In the genomic region with DNA sequence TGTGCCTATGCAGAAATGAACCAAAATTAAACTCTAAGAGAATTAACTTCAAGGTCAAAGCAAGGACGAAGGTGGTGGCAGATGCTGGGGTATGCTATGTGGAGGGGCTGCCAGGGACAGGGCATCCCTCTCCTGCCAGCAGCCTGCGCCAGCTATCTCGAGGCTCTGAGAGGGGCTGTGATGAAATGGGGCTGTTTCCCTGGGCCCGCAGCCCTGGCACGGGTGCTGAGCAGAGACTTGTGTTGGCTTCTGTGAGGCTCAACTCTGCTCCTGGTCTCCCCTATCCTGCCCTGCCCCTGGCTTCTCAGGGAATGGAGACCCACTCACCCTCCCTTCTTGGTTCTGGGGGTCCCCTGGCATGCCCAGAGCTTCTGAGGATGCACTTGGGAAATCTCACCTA, we compare ENCODE assay signal across 23 cellular contexts.
"Had no signal": no experiment of that assay in that cellular context is flagged by ENCODE, and none has a peak within 500 bp of the region (broad histone marks: within the 10 kb centered on the region; RNA-seq: fewer than 3 reads in every experiment).

No MANE protein-coding gene starts in this region.

- H3K9me3 Mint-ChIP-seq: stimulated activated naive B cell treated with anti-CD40 and anti-IgM and Interleukin-4, amounts not matched to agents 10 μg/mL and 1 μg/mL and 100 μg/mL, for 72 hours had no signal

- H3K4me3 ChIP-seq: left ventricle myocardium inferior, lower lobe of right lung, pancreas, right lobe of liver, thoracic aorta, tibial nerve, upper lobe of left lung had no signal

- ATAC-seq: effector memory CD8-positive, alpha-beta T cell; left colon; lower lobe of right lung; naive thymus-derived CD8-positive, alpha-beta T cell; pancreas; right lobe of liver; stimulated activated naive B cell treated with anti-CD40 and anti-IgM and Interleukin-4, amounts not matched to agents 10 μg/mL and 1 μg/mL and 100 μg/mL, for 72 hours had no signal

- H3K27me3 ChIP-seq: pancreas, right lobe of liver, tibial nerve, upper lobe of left lung had no signal

- H3K36me3 ChIP-seq: left ventricle myocardium inferior, lower lobe of right lung, pancreas, right lobe of liver, thoracic aorta, tibial nerve, upper lobe of left lung had no signal

- H3K27ac Mint-ChIP-seq: effector memory CD8-positive, alpha-beta T cell; immature natural killer cell; nephron progenitor cell; stimulated activated naive B cell treated with anti-CD40 and anti-IgM and Interleukin-4, amounts not matched to agents 10 μg/mL and 1 μg/mL and 100 μg/mL, for 72 hours; stimulated activated naive CD8-positive, alpha-beta T cell treated with anti-CD3 and anti-CD28 coated beads, Interleukin-15, Interleukin-2, amounts not matched to agents 100 ng/mL and 50 ng/mL, for 24 hours had no signal

- H3K36me3 Mint-ChIP-seq: immature natural killer cell; stimulated activated naive B cell treated with anti-CD40 and anti-IgM and Interleukin-4, amounts not matched to agents 10 μg/mL and 1 μg/mL and 100 μg/mL, for 72 hours had no signal

- H3K4me3 Mint-ChIP-seq: effector memory CD8-positive, alpha-beta T cell; immature natural killer cell; naive thymus-derived CD8-positive, alpha-beta T cell; nephron progenitor cell; stimulated activated naive B cell treated with anti-CD40 and anti-IgM and Interleukin-4, amounts not matched to agents 10 μg/mL and 1 μg/mL and 100 μg/mL, for 72 hours; stimulated activated naive CD8-positive, alpha-beta T cell treated with anti-CD3 and anti-CD28 coated beads, Interleukin-15, Interleukin-2, amounts not matched to agents 100 ng/mL and 50 ng/mL, for 24 hours had no signal

- H3K27me3 Mint-ChIP-seq: naive thymus-derived CD8-positive, alpha-beta T cell; stimulated activated naive CD8-positive, alpha-beta T cell treated with anti-CD3 and anti-CD28 coated beads, Interleukin-15, Interleukin-2, amounts not matched to agents 100 ng/mL and 50 ng/mL, for 24 hours had no signal

- DNase-seq: cortex of kidney; effector memory CD8-positive, alpha-beta T cell; hypothalamus; immature natural killer cell; islet precursor cell; kidney glomerular epithelial cell; left colon; left ventricle myocardium inferior; lower lobe of right lung; naive thymus-derived CD8-positive, alpha-beta T cell; nephron progenitor cell; occipital lobe; pancreas; retina; right lobe of liver; small intestine; stimulated activated CD4-positive, alpha-beta T cell treated with anti-CD3 and anti-CD28 coated beads, Interleukin-15, amount 100 ng/mL, for 24 hours; stimulated activated CD4-positive, alpha-beta T cell treated with anti-CD3 and anti-CD28 coated beads, Interleukin-2, amount 100 ng/mL, for 48 hours; stimulated activated naive B cell treated with anti-CD40 and anti-IgM and Interleukin-4, amounts not matched to agents 10 μg/mL and 1 μg/mL and 100 μg/mL, for 72 hours had no signal
